ENCODE assay signal across 21 cellular contexts in genomic region chr14:38212996-38213395, GRCh38. TPM values are rescaled to one million over a fixed set of nuclear protein-coding genes. Genes with fewer than 3 reads are reported as not detected.
"Had no signal": no experiment of that assay in that cellular context is flagged by ENCODE, and none has a peak within 500 bp of the region (broad histone marks: within the 10 kb centered on the region; RNA-seq: fewer than 3 reads in every experiment).

No MANE protein-coding gene starts in this region.

- H3K9me3 ChIP-seq: body of pancreas, mucosa of descending colon, upper lobe of left lung had no signal

- H3K27ac ChIP-seq: body of pancreas, parathyroid adenoma had no signal

- H3K4me1 Mint-ChIP-seq: memory B cell had no signal

- H3K27me3 ChIP-seq: body of pancreas had no signal

- H3K36me3 ChIP-seq: upper lobe of left lung had no signal

- H2AFZ ChIP-seq: parathyroid adenoma had no signal

- H3K9me3 Mint-ChIP-seq: activated CD4-positive, alpha-beta memory T cell treated with anti-CD3 and anti-CD28 coated beads for 36 hours; activated naive CD8-positive, alpha-beta T cell treated with anti-CD3 and anti-CD28 coated beads for 36 hours; memory B cell had no signal

- H3K79me2 ChIP-seq: parathyroid adenoma had no signal

- H3K36me3 Mint-ChIP-seq: activated CD4-positive, alpha-beta memory T cell treated with anti-CD3 and anti-CD28 coated beads for 36 hours; activated naive CD8-positive, alpha-beta T cell treated with anti-CD3 and anti-CD28 coated beads for 36 hours; memory B cell had no signal

- H3K4me3 Mint-ChIP-seq: activated CD4-positive, alpha-beta memory T cell treated with anti-CD3 and anti-CD28 coated beads for 36 hours; activated naive CD8-positive, alpha-beta T cell treated with anti-CD3 and anti-CD28 coated beads for 36 hours; memory B cell; naive B cell had no signal

- H3K27ac Mint-ChIP-seq: activated CD4-positive, alpha-beta memory T cell treated with anti-CD3 and anti-CD28 coated beads for 36 hours; activated naive CD8-positive, alpha-beta T cell treated with anti-CD3 and anti-CD28 coated beads for 36 hours; memory B cell; naive B cell had no signal

- ATAC-seq: body of pancreas, left colon, mucosa of descending colon, right cardiac atrium had no signal

- H3K4me3 ChIP-seq: body of pancreas, mucosa of descending colon had no signal

- H3K4me1 ChIP-seq: parathyroid adenoma had no signal

- DNase-seq: activated CD4-positive, alpha-beta memory T cell treated with anti-CD3 and anti-CD28 coated beads for 36 hours; activated CD4-positive, alpha-beta T cell treated with anti-CD3 and anti-CD28 coated beads for 48 hours; activated naive CD4-positive, alpha-beta T cell treated with Interleukin-2 at 50 U/mL for 16 hours; activated naive CD8-positive, alpha-beta T cell treated with anti-CD3 and anti-CD28 coated beads for 36 hours; activated T-cell treated with anti-CD3 and anti-CD28 coated beads, Interleukin-2, amount 50 U/mL, for 48 hours; body of pancreas; effector CD4-positive, alpha-beta T cell; left colon; mucosa of descending colon; naive B cell; nucleus accumbens; right cardiac atrium; small intestine; stimulated activated CD4-positive, alpha-beta T cell treated with anti-CD3 and anti-CD28 coated beads, Interleukin-4, amount 100 ng/mL, for 24 hours; stimulated activated naive CD4-positive, alpha-beta T cell treated with Interleukin-2 at 50 U/mL for 16 hours; upper lobe of left lung had no signal

- H3K9ac ChIP-seq: parathyroid adenoma had no signal

RNA-seq across cellular contexts. Expression of gene SSTR1, which starts 5.3 kb away (rescaled TPM):
- total RNA-seq: activated CD4-positive, alpha-beta memory T cell treated with anti-CD3 and anti-CD28 coated beads for 36 hours; activated naive CD8-positive, alpha-beta T cell treated with anti-CD3 and anti-CD28 coated beads for 36 hours; chondrocyte; T-helper 2 cell treated with Interferon-gamma antibody and Interleukin-4, amounts not matched to agents 100 ng/mL and 5 ng/mL, for 36 hours had no signal

RNA-seq across cellular contexts. Expression of gene CLEC14A, which starts 42.9 kb away (rescaled TPM):
- total RNA-seq: activated CD4-positive, alpha-beta memory T cell treated with anti-CD3 and anti-CD28 coated beads for 36 hours; activated naive CD8-positive, alpha-beta T cell treated with anti-CD3 and anti-CD28 coated beads for 36 hours; chondrocyte; epithelial cell of proximal tubule; T-helper 2 cell treated with Interferon-gamma antibody and Interleukin-4, amounts not matched to agents 100 ng/mL and 5 ng/mL, for 36 hours had no signal
